In the genomic region with DNA sequence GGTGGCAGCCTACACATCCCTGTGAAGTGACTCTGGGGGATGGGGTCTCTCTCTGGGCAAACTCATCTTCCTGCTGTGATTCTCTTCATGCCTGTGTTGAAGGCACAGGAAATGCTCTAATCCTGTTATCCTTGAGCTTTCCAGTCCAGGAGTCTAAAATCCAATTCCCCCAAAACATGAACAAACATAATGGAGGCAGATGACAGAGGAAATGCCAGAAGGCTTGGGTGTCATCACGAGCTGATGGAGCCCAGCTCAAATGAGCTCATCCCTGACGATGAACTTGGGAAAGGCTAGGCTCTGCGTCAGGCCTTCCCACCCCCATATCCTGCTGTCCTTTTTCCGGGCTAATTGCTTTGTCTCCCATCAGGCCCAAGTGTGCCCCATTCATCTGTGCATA, we compare ENCODE assay signal across 1 cellular context.
TF ChIP-seq lines count a peak whose summit lies in the region.

No MANE protein-coding gene starts in this region.

TF ChIP-seq in IMR-90, 13 proteins besides CTCF, POLR2A, EP300 and RAD21 (continued from another document):
- TF ChIP-seq, protein P1, sequence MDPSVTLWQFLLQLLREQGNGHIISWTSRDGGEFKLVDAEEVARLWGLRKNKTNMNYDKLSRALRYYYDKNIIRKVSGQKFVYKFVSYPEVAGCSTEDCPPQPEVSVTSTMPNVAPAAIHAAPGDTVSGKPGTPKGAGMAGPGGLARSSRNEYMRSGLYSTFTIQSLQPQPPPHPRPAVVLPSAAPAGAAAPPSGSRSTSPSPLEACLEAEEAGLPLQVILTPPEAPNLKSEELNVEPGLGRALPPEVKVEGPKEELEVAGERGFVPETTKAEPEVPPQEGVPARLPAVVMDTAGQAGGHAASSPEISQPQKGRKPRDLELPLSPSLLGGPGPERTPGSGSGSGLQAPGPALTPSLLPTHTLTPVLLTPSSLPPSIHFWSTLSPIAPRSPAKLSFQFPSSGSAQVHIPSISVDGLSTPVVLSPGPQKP (IDR thresholded peaks at IDR 0.05; ENCODE audit: borderline replicate concordance, low read depth, low read length), result no peak
- no peak for TF ChIP-seq MAZ (IDR thresholded peaks at IDR 0.05; ENCODE audit: borderline replicate concordance, low read depth, low read length)
- no peak for TF ChIP-seq CHD1 (IDR thresholded peaks at IDR 0.05; ENCODE audit: low read depth, low read length)
- TF ChIP-seq, protein P2, sequence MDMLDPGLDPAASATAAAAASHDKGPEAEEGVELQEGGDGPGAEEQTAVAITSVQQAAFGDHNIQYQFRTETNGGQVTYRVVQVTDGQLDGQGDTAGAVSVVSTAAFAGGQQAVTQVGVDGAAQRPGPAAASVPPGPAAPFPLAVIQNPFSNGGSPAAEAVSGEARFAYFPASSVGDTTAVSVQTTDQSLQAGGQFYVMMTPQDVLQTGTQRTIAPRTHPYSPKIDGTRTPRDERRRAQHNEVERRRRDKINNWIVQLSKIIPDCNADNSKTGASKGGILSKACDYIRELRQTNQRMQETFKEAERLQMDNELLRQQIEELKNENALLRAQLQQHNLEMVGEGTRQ (IDR thresholded peaks at IDR 0.05; ENCODE audit: low read depth, low read length), result no peak
- no peak for TF ChIP-seq FOS (IDR thresholded peaks at IDR 0.05; ENCODE audit: low read depth, low read length)
- TF ChIP-seq SMC3 (IDR thresholded peaks at IDR 0.05; ENCODE audit: low read depth, low read length), result no peak
- no peak for TF ChIP-seq MXI1 (IDR thresholded peaks at IDR 0.05; ENCODE audit: borderline replicate concordance, low read depth, low read length)
- no peak for TF ChIP-seq BHLHE40 (IDR thresholded peaks at IDR 0.05; ENCODE audit: low read depth, low read length)
- no peak for TF ChIP-seq RFX5 (IDR thresholded peaks at IDR 0.05; ENCODE audit: low read depth, low read length)
TF ChIP-seq in IMR-90: peak in this region for 0.
